ENCODE assay signal across 18 cellular contexts in the genomic region with DNA sequence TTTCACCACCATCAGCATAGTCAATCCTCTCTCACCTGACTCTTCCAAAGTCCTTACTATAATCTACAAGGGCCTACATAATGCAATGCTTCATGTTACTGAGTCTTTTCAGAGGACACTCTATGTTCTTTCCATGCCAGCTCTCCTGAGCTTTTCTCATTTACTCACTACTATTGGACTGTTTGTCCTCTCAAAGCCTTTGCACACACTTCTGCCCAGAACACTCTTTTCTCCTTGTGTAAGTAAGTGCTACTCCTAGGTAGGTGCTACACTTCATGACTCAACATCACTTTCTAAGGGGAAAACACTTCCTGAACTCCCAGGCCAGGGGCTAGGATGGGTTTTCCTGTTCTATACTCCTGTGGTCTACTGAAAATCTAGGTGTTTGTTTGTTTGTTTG.
DNase-seq lines count a peak whose midpoint lies in the region; ATAC-seq and TF ChIP-seq lines count a peak whose summit lies in the region.
"Had no signal": no experiment of that assay in that cellular context is flagged by ENCODE, and none has a peak within 500 bp of the region (broad histone marks: within the 10 kb centered on the region; RNA-seq: fewer than 3 reads in every experiment).

No MANE protein-coding gene starts in this region.

- no peaks in the 10 kb centered on the region for H3K4me1 Mint-ChIP-seq in stimulated activated effector memory CD8-positive, alpha-beta T cell treated with anti-CD3 and anti-CD28 coated beads, Interleukin-12 subunit alpha, Interleukin-12 subunit beta, amount 100 ng/mL, for 72 hours
- H3K4me1 Mint-ChIP-seq: CD14-positive monocyte; CD4-positive, alpha-beta memory T cell; CD4-positive, CD25-positive, alpha-beta regulatory T cell; CD8-positive, alpha-beta memory T cell had no signal

- H2BK15ac ChIP-seq in IMR-90 (ENCODE audit: low read depth, low read length) = no peak overlapping the region

- H3K36me3 ChIP-seq in IMR-90 (ENCODE audit: control insufficient read depth, insufficient read depth, low read length) (no peaks in the 10 kb centered on the region), left lung (no peaks in the 10 kb centered on the region)
- H3K36me3 ChIP-seq: BE2C, BLaER1 had no signal

- no peak overlapping the region for H4K8ac ChIP-seq in IMR-90 (ENCODE audit: low read depth in 2 of 2, low read length in 2 of 2)

- no peaks in the 10 kb centered on the region for H3K9me1 ChIP-seq in IMR-90 (ENCODE audit: insufficient read depth, low read length)

- H3K4ac ChIP-seq in IMR-90 (ENCODE audit: low read depth, low read length) = no peak overlapping the region

- H3K9ac ChIP-seq in IMR-90 (ENCODE audit: low read depth, low read length) = no peak overlapping the region
- H3K9ac ChIP-seq: BLaER1 had no signal

- H3K9me3 ChIP-seq in IMR-90 (ENCODE audit: control insufficient read depth, insufficient read depth, low read length) (no peaks in the 10 kb centered on the region), left lung (no peaks in the 10 kb centered on the region)
- H3K9me3 ChIP-seq: BE2C, BLaER1 had no signal

- intact Hi-C loops in IMR-90 (cut with micrococcal nuclease) (no loop called here), left lung (cut with DNase I) (no loop called here)

- H3K4me3 Mint-ChIP-seq in stimulated activated effector memory CD8-positive, alpha-beta T cell treated with anti-CD3 and anti-CD28 coated beads, Interleukin-12 subunit alpha, Interleukin-12 subunit beta, amount 100 ng/mL, for 72 hours = no peak overlapping the region
- H3K4me3 Mint-ChIP-seq: CD14-positive monocyte; CD4-positive, alpha-beta memory T cell; CD4-positive, CD25-positive, alpha-beta regulatory T cell; CD8-positive, alpha-beta memory T cell had no signal

- no peaks in the 10 kb centered on the region for H3K36me3 Mint-ChIP-seq in stimulated activated effector memory CD8-positive, alpha-beta T cell treated with anti-CD3 and anti-CD28 coated beads, Interleukin-12 subunit alpha, Interleukin-12 subunit beta, amount 100 ng/mL, for 72 hours
- H3K36me3 Mint-ChIP-seq: CD14-positive monocyte; CD4-positive, alpha-beta memory T cell; CD4-positive, CD25-positive, alpha-beta regulatory T cell; CD8-positive, alpha-beta memory T cell had no signal

- no peaks in the 10 kb centered on the region for H3K27me3 ChIP-seq in IMR-90 (ENCODE audit: control insufficient read depth, insufficient read depth, low read length)
- H3K27me3 ChIP-seq in left lung = no peaks in the 10 kb centered on the region
- H3K27me3 ChIP-seq: BE2C, BLaER1 had no signal

- no peak overlapping the region for H3K27ac ChIP-seq in IMR-90 (ENCODE audit: insufficient read depth, low read length)
- H3K27ac ChIP-seq in left lung = no peak overlapping the region
- H3K27ac ChIP-seq: BLaER1 had no signal

- no peak overlapping the region for H2AK9ac ChIP-seq in IMR-90 (replicated peaks; ENCODE audit: low read depth, low read length, poor library complexity)

- no peak overlapping the region for H3K18ac ChIP-seq in IMR-90 (ENCODE audit: low read depth, low read length)

- no peak overlapping the region for H2BK120ac ChIP-seq in IMR-90 (ENCODE audit: low read depth, low read length)

- H3K56ac ChIP-seq in IMR-90 (ENCODE audit: extremely low read depth, insufficient read depth, low read length) = no peak overlapping the region

- H3K23ac ChIP-seq in IMR-90 (ENCODE audit: low read depth, low read length) = no peak overlapping the region

- H3K27ac Mint-ChIP-seq in stimulated activated effector memory CD8-positive, alpha-beta T cell treated with anti-CD3 and anti-CD28 coated beads, Interleukin-12 subunit alpha, Interleukin-12 subunit beta, amount 100 ng/mL, for 72 hours = no peak overlapping the region
- H3K27ac Mint-ChIP-seq: CD14-positive monocyte; CD4-positive, alpha-beta memory T cell; CD4-positive, CD25-positive, alpha-beta regulatory T cell; CD8-positive, alpha-beta memory T cell had no signal

- no peak overlapping the region for H2AFZ ChIP-seq in IMR-90 (replicated peaks; ENCODE audit: low read length, poor library complexity)

- no peaks in the 10 kb centered on the region for H3K4me1 ChIP-seq in IMR-90 (ENCODE audit: control insufficient read depth, insufficient read depth, low read length)
- no peaks in the 10 kb centered on the region for H3K4me1 ChIP-seq in left lung
- H3K4me1 ChIP-seq: BE2C, BLaER1 had no signal

- DNase-seq in IMR-90 = no peak
- no peak for DNase-seq in left lung
- DNase-seq in stimulated activated effector memory CD8-positive, alpha-beta T cell treated with anti-CD3 and anti-CD28 coated beads, Interleukin-12 subunit alpha, Interleukin-12 subunit beta, amount 100 ng/mL, for 72 hours (ENCODE audit: low spot score in 2 of 2) = no peak
- DNase-seq in inferior parietal cortex (ENCODE audit: extremely low spot score) = no peak
- DNase-seq in stimulated activated CD8-positive, alpha-beta memory T cell treated with anti-CD3 and anti-CD28 coated beads, Interleukin-4, amount 100 ng/mL, for 48 hours = no peak
- no peak for DNase-seq in NCI-H526 treated with DMSO at 0.1 percent for 48 hours (lab: John Stamatoyannopoulos, UW)
- DNase-seq: 8988T; ACHN; BE2C; C1 segment of cervical spinal cord; CD4-positive, alpha-beta memory T cell; CD4-positive, CD25-positive, alpha-beta regulatory T cell; CD8-positive, alpha-beta memory T cell; COR-L47; DMS79 treated with DMSO at 0.1 percent for 48 hours; GF-D8 had no signal

- TF ChIP-seq CTCF in IMR-90 (conservative IDR thresholded peaks at IDR 0.05; ENCODE audit: low read depth, low read length) (no peak), left lung (IDR thresholded peaks at IDR 0.05) (no peak)

- no peak overlapping the region for H3K4me3 ChIP-seq in IMR-90 (ENCODE audit: insufficient read depth, low read depth, low read length)
- H3K4me3 ChIP-seq in left lung = no peak overlapping the region
- H3K4me3 ChIP-seq: BLaER1 had no signal

- no peak overlapping the region for H3K14ac ChIP-seq in IMR-90 (replicated peaks; ENCODE audit: low read depth, low read length)

- dilution Hi-C loops in IMR-90 (cut with HindIII; ENCODE audit: low sequenced_read_pairs, unreplicated experiment) = no loop called here

- no peaks in the 10 kb centered on the region for H3K79me1 ChIP-seq in IMR-90 (ENCODE audit: low read depth in 1 of 2, low read length in 2 of 2)

- no peak for TF ChIP-seq POLR2A in IMR-90 (IDR thresholded peaks at IDR 0.05; ENCODE audit: low read depth, low read length)

- POLR2A ChIA-PET in IMR-90 (lab: Charles Lee; ENCODE audit: unreplicated experiment) = no interaction called here

- peaks cover 14% of the 10 kb centered on the region for H3K9me3 Mint-ChIP-seq in stimulated activated effector memory CD8-positive, alpha-beta T cell treated with anti-CD3 and anti-CD28 coated beads, Interleukin-12 subunit alpha, Interleukin-12 subunit beta, amount 100 ng/mL, for 72 hours

- H2BK20ac ChIP-seq in IMR-90 (ENCODE audit: low read depth, low read length) = peak overlapping the region; percentile 10; the same call in 1 of the 2 replicates

- no peak overlapping the region for H4K91ac ChIP-seq in IMR-90 (ENCODE audit: insufficient read depth, low read depth, low read length)

- BruUV-seq in IMR-90 (replicated peaks; lab: Mats Ljungman, UMichigan) = no TSS peak

- H3K4me2 ChIP-seq in IMR-90 (ENCODE audit: low read depth, low read length) = no peak overlapping the region
- H3K4me2 ChIP-seq: BLaER1 had no signal

- TF ChIP-seq RAD21 in IMR-90 (IDR thresholded peaks at IDR 0.05; ENCODE audit: low read length) = no peak

- no peaks in the 10 kb centered on the region for H4K20me1 ChIP-seq in IMR-90 (ENCODE audit: insufficient read depth, low read length)
- H4K20me1 ChIP-seq: BLaER1 had no signal

- H4K5ac ChIP-seq in IMR-90 (ENCODE audit: low read depth, low read length) = no peak overlapping the region

- no peak overlapping the region for H2BK5ac ChIP-seq in IMR-90 (ENCODE audit: low read depth, low read length, poor library complexity, severe bottlenecking)

- in situ Hi-C loops in IMR-90 (cut with MboI; ENCODE audit: low sequenced_read_pairs) = no loop called here

- CTCF ChIA-PET in IMR-90 (lab: Yijun Ruan, JAX) = no interaction called here

- ATAC-seq in IMR-90 (ENCODE audit: low read depth) (no peak), left lung (peak; percentile 87)
- peak; percentile 21 for ATAC-seq in stimulated activated effector memory CD8-positive, alpha-beta T cell treated with anti-CD3 and anti-CD28 coated beads, Interleukin-12 subunit alpha, Interleukin-12 subunit beta, amount 100 ng/mL, for 72 hours

- H2AK5ac ChIP-seq in IMR-90 (ENCODE audit: low read depth, low read length) = no peak overlapping the region

TF ChIP-seq in IMR-90, 13 proteins besides CTCF, POLR2A, EP300 and RAD21:
- TF ChIP-seq MXI1 (IDR thresholded peaks at IDR 0.05; ENCODE audit: borderline replicate concordance, low read depth, low read length) = no peak
- no peak for TF ChIP-seq CEBPB (IDR thresholded peaks at IDR 0.05; ENCODE audit: low read depth, low read length)
- TF ChIP-seq RCOR1 (IDR thresholded peaks at IDR 0.05; ENCODE audit: insufficient replicate concordance, low read length) = no peak
- no peak for TF ChIP-seq MAFK (IDR thresholded peaks at IDR 0.05; ENCODE audit: low read depth, low read length)
- no peak for TF ChIP-seq MAZ (IDR thresholded peaks at IDR 0.05; ENCODE audit: borderline replicate concordance, low read depth, low read length)
- no peak for TF ChIP-seq CHD1 (IDR thresholded peaks at IDR 0.05; ENCODE audit: low read depth, low read length)
- TF ChIP-seq, protein P1, sequence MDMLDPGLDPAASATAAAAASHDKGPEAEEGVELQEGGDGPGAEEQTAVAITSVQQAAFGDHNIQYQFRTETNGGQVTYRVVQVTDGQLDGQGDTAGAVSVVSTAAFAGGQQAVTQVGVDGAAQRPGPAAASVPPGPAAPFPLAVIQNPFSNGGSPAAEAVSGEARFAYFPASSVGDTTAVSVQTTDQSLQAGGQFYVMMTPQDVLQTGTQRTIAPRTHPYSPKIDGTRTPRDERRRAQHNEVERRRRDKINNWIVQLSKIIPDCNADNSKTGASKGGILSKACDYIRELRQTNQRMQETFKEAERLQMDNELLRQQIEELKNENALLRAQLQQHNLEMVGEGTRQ (IDR thresholded peaks at IDR 0.05; ENCODE audit: low read depth, low read length) = no peak
- no peak for TF ChIP-seq FOS (IDR thresholded peaks at IDR 0.05; ENCODE audit: low read depth, low read length)
- TF ChIP-seq BHLHE40 (IDR thresholded peaks at IDR 0.05; ENCODE audit: low read depth, low read length) = no peak
- TF ChIP-seq RFX5 (IDR thresholded peaks at IDR 0.05; ENCODE audit: low read depth, low read length) = no peak
- TF ChIP-seq, protein P2, sequence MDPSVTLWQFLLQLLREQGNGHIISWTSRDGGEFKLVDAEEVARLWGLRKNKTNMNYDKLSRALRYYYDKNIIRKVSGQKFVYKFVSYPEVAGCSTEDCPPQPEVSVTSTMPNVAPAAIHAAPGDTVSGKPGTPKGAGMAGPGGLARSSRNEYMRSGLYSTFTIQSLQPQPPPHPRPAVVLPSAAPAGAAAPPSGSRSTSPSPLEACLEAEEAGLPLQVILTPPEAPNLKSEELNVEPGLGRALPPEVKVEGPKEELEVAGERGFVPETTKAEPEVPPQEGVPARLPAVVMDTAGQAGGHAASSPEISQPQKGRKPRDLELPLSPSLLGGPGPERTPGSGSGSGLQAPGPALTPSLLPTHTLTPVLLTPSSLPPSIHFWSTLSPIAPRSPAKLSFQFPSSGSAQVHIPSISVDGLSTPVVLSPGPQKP (IDR thresholded peaks at IDR 0.05; ENCODE audit: borderline replicate concordance, low read depth, low read length) = no peak
